In the genomic region with DNA sequence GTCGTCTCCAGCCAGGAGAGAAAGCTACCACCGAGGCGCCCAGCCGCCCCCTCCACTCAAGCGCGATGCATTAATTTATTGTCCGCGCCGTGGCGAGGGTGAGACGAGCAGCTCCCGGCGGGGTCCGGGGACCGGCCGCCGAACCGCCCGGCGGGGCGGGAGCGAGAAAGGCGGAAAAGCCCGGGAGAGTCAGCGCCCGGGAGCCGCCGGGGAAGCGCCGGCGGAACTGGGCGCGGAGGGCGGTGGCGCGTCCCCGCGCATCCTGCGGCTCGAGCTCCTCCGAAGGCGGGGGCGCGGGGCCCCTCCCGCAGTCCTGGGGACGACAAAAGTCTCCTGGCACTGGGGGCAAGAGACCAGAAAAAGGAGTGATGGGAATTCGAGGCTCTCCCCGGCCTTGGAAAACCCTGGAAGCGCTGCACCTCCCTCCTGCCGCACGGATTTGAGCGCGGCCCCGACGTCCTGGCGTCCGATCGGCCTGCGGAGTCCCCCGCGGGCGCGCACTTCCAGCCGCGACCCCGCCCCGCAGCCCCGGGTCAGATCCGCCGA, we compare ENCODE assay signal across 8 cellular contexts. TPM values are rescaled to one million over a fixed set of nuclear protein-coding genes. Genes with fewer than 3 reads are reported as not detected.
DNase-seq lines count a peak whose midpoint lies in the region; ATAC-seq and TF ChIP-seq lines count a peak whose summit lies in the region.

A gene with protein sequence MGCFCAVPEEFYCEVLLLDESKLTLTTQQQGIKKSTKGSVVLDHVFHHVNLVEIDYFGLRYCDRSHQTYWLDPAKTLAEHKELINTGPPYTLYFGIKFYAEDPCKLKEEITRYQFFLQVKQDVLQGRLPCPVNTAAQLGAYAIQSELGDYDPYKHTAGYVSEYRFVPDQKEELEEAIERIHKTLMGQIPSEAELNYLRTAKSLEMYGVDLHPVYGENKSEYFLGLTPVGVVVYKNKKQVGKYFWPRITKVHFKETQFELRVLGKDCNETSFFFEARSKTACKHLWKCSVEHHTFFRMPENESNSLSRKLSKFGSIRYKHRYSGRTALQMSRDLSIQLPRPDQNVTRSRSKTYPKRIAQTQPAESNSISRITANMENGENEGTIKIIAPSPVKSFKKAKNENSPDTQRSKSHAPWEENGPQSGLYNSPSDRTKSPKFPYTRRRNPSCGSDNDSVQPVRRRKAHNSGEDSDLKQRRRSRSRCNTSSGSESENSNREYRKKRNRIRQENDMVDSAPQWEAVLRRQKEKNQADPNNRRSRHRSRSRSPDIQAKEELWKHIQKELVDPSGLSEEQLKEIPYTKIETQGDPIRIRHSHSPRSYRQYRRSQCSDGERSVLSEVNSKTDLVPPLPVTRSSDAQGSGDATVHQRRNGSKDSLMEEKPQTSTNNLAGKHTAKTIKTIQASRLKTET (minus strand): TSS at position 228 of the 546 bp plus-strand sequence. CDS start 238 bp downstream, outside the sequence.

- peaks cover 61% of the 10 kb centered on the region for H3K4me1 ChIP-seq in left ventricle myocardium inferior
- no peaks in the 10 kb centered on the region for H3K4me1 ChIP-seq in psoas muscle

- intact Hi-C loops in left ventricle myocardium inferior (cut with micrococcal nuclease) = no loop called here
- intact Hi-C loops in psoas muscle (cut with DNase I) = loop anchor here in 1 of 2 donors (2.0 kb wide), 1 partner anchor 208 kb away; no protein-coding TSS in a partner anchor

- no peak within 1 kb of the TSS for H3K27ac ChIP-seq in HL-60 (replicated peaks)
- peak within 1 kb of the TSS; percentile 79 for H3K27ac ChIP-seq in adipose tissue (ENCODE audit: low read depth, low read length)
- peak within 1 kb of the TSS; percentile 95 for H3K27ac ChIP-seq in left ventricle myocardium inferior (replicated peaks)
- peak within 1 kb of the TSS; percentile 56 for H3K27ac ChIP-seq in psoas muscle

- ATAC-seq in psoas muscle = peak; percentile 13 to 45 (median 22)

- H3K27me3 ChIP-seq in HL-60 (ENCODE audit: insufficient read depth, poor library complexity, severe bottlenecking) = peaks cover 10% of the 10 kb centered on the region
- H3K27me3 ChIP-seq in left ventricle myocardium inferior (ENCODE audit: low read depth) = no peaks in the 10 kb centered on the region
- peaks cover 0 to 40% (median 4%) of the 10 kb centered on the region in 3 donors for H3K27me3 ChIP-seq in psoas muscle (ENCODE audit: insufficient read depth in 3 of 3, low read length in 2 of 3)

- DNase-seq in NCI-H1417 (lab: John Stamatoyannopoulos, UW) (peak; percentile 54 to 75 (median 70)), NCI-H1417 treated with DMSO at 0.1 percent for 48 hours (lab: John Stamatoyannopoulos, UW) (no peak), HL-60 (ENCODE audit: low read depth in 1 of 2, low spot score in 1 of 2) (no peak), left ventricle myocardium inferior (peak; percentile 50), psoas muscle (peak in 1 of 2 donors; percentile 41), cortex of kidney (lab: John Stamatoyannopoulos, UW) (no peak)
- no peak for DNase-seq in stimulated activated CD4-positive, alpha-beta T cell treated with anti-CD3 and anti-CD28 coated beads, Interleukin-4, amount 100 ng/mL, for 24 hours

- TF ChIP-seq CTCF in HL-60 (IDR thresholded peaks at IDR 0.05; ENCODE audit: insufficient read depth, low read length) (no peak), left ventricle myocardium inferior (IDR thresholded peaks at IDR 0.05; ENCODE audit: borderline replicate concordance) (peak; percentile 13), psoas muscle (IDR thresholded peaks at IDR 0.05) (no peak)

- 0 to 1% (median 0%) methylated on average over 49 to 70 of the region's 70 CpGs for WGBS in adipose tissue, 3 donors
- 0 to 1% (median 0%) methylated on average over 46 to 70 of the region's 70 CpGs for WGBS in psoas muscle, 3 donors

- H3K4me3 ChIP-seq in HL-60 (replicated peaks; ENCODE audit: insufficient read depth, low read length) (peak within 1 kb of the TSS; percentile 40), left ventricle myocardium inferior (peak within 1 kb of the TSS; percentile 88), psoas muscle (peak within 1 kb of the TSS; percentile 85)

- H3K9me3 ChIP-seq in left ventricle myocardium inferior (replicated peaks) (no peaks in the 10 kb centered on the region), psoas muscle (no peaks in the 10 kb centered on the region)

- no peaks in the 10 kb centered on the region for H3K36me3 ChIP-seq in left ventricle myocardium inferior
- no peaks in the 10 kb centered on the region for H3K36me3 ChIP-seq in psoas muscle (ENCODE audit: insufficient read depth in 1 of 2, low read depth in 1 of 2)

RNA-seq across cellular contexts. Expression of the gene that starts here (rescaled TPM):
- polyA plus RNA-seq in adipose tissue = 1 to 10 TPM; 2.9 to 9.0 (median 6.1) TPM
- 17.8 TPM for total RNA-seq in left ventricle myocardium inferior
- 1 to 10 TPM; 1.8 to 7.2 (median 5.1) TPM for total RNA-seq in psoas muscle
- polyA plus RNA-seq in psoas muscle = 1 to 10 TPM; 1.0 to 1.9 (median 1.6) TPM

Comparison
In these comparisons a context has a peak if more than half of its experiments do, and no peak if none do; other contexts are left out.
1. DNase-seq: peak in NCI-H1417 (3 of 3) and left ventricle myocardium inferior (single experiment); none in NCI-H1417 treated with DMSO at 0.1 percent for 48 hours (single experiment), HL-60 (0 of 2), cortex of kidney (single experiment) and stimulated activated CD4-positive, alpha-beta T cell treated with anti-CD3 and anti-CD28 coated beads, Interleukin-4, amount 100 ng/mL, for 24 hours (single experiment).
2. Peak in every context shown above with its lines, with median percentiles within 50 percentile points of each other: H3K4me3 ChIP-seq.